Comparison of ENCODE assay signal across 1 cellular context in the genomic region with DNA sequence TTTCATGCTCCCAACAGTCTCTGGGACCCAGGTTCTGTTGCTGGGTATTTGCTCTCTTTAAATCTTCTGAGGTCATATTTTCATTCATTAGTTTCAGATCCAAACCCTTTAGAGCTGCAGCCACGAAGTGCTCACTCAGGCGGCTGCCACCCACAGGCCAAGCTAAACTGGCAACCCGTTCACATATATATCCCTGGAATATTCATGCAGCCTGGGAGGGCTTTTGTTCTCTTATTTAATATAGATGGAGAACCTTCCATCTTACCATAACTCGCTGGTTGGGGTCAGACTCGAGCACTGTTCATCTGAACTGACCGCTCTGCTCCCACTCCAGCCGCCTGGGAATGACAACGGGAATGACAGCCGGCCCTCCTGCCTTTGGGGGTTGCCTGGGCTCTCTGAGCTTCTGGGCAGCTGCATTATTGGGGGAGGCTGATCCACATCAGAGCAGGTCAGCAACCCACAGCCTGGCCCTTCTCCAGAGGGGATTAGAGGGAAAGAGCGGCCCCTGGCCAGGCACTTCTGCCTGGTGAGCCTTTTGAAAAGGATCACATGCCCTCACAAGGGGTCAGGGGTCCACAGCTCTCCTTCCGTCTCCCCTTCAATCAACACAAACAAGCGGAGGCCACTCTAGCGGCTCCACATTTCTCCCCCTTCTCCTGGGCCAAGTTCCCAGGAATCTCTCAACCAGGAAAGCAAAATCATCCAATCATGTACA.
A peak's percentile ranks its signal among the peaks of the same experiment; 100 is the strongest.
TF ChIP-seq lines count a peak whose summit lies in the region.

No MANE protein-coding gene starts in this region.

TF ChIP-seq in HepG2, 621 proteins besides CTCF, POLR2A, EP300 and RAD21 (continues in another document):
- TF ChIP-seq ZNF253 (CRISPR knock-in tag; IDR thresholded peaks at IDR 0.05; ENCODE audit: borderline replicate concordance) (no peak), SAP130 (CRISPR knock-in tag; IDR thresholded peaks at IDR 0.05; ENCODE audit: low read depth) (peak; percentile 44), LCORL (IDR thresholded peaks at IDR 0.05) (no peak), LCORL (CRISPR knock-in tag; IDR thresholded peaks at IDR 0.05) (no peak; the same call in 1 of the 2 replicates), ZNF251 (CRISPR knock-in tag; IDR thresholded peaks at IDR 0.05) (no peak), PHF20 (CRISPR knock-in tag; IDR thresholded peaks at IDR 0.05) (no peak), FOXP1 (IDR thresholded peaks at IDR 0.05) (no peak), FOXP1 (CRISPR knock-in tag; IDR thresholded peaks at IDR 0.05) (peak; percentile 17; the same call in 1 of the 2 replicates), ZNF674 (CRISPR knock-in tag; IDR thresholded peaks at IDR 0.05; ENCODE audit: low read depth) (no peak), HDAC1 (CRISPR knock-in tag; IDR thresholded peaks at IDR 0.05) (peak; percentile 64), ZBTB7B (CRISPR knock-in tag; IDR thresholded peaks at IDR 0.05) (peak; percentile 58; the same call in 1 of the 2 replicates), BRCA1 (CRISPR knock-in tag; IDR thresholded peaks at IDR 0.05) (no peak), NBN (conservative IDR thresholded peaks at IDR 0.05) (no peak), ZNF207 (IDR thresholded peaks at IDR 0.05; ENCODE audit: borderline replicate concordance) (no peak), MTF2 (CRISPR knock-in tag; IDR thresholded peaks at IDR 0.05; ENCODE audit: borderline replicate concordance) (no peak), ZNF343 (CRISPR knock-in tag; IDR thresholded peaks at IDR 0.05) (no peak), PITX1 (CRISPR knock-in tag; IDR thresholded peaks at IDR 0.05) (peak; percentile 95), KLF15 (CRISPR knock-in tag; IDR thresholded peaks at IDR 0.05; ENCODE audit: borderline replicate concordance) (no peak), HHEX (CRISPR knock-in tag; IDR thresholded peaks at IDR 0.05) (no peak), ZNF570 (CRISPR knock-in tag; IDR thresholded peaks at IDR 0.05; ENCODE audit: borderline replicate concordance) (no peak), ZNF644 (CRISPR knock-in tag; IDR thresholded peaks at IDR 0.05; ENCODE audit: low read depth) (no peak), RFXANK (CRISPR knock-in tag; IDR thresholded peaks at IDR 0.05) (no peak), KDM6A (CRISPR knock-in tag; IDR thresholded peaks at IDR 0.05; ENCODE audit: low read depth) (no peak)
- TF ChIP-seq, protein P1, sequence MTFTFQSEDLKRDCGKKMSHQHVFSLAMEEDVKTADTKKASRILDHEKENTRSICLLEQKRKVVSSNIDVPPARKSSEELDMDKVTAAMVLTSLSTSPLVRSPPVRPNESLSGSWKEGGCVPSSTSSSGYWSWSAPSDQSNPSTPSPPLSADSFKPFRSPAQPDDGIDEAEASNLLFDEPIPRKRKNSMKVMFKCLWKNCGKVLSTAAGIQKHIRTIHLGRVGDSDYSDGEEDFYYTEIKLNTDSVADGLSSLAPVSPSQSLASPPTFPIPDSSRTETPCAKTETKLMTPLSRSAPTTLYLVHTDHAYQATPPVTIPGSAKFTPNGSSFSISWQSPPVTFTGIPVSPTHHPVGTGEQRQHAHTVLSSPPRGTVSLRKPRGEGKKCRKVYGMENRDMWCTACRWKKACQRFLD (CRISPR knock-in tag; IDR thresholded peaks at IDR 0.05; ENCODE audit: borderline replicate concordance): no peak
- TF ChIP-seq, protein P2, sequence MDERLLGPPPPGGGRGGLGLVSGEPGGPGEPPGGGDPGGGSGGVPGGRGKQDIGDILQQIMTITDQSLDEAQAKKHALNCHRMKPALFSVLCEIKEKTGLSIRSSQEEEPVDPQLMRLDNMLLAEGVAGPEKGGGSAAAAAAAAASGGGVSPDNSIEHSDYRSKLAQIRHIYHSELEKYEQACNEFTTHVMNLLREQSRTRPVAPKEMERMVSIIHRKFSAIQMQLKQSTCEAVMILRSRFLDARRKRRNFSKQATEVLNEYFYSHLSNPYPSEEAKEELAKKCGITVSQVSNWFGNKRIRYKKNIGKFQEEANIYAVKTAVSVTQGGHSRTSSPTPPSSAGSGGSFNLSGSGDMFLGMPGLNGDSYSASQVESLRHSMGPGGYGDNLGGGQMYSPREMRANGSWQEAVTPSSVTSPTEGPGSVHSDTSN (CRISPR knock-in tag; IDR thresholded peaks at IDR 0.05): no peak
- TF ChIP-seq, protein P3, sequence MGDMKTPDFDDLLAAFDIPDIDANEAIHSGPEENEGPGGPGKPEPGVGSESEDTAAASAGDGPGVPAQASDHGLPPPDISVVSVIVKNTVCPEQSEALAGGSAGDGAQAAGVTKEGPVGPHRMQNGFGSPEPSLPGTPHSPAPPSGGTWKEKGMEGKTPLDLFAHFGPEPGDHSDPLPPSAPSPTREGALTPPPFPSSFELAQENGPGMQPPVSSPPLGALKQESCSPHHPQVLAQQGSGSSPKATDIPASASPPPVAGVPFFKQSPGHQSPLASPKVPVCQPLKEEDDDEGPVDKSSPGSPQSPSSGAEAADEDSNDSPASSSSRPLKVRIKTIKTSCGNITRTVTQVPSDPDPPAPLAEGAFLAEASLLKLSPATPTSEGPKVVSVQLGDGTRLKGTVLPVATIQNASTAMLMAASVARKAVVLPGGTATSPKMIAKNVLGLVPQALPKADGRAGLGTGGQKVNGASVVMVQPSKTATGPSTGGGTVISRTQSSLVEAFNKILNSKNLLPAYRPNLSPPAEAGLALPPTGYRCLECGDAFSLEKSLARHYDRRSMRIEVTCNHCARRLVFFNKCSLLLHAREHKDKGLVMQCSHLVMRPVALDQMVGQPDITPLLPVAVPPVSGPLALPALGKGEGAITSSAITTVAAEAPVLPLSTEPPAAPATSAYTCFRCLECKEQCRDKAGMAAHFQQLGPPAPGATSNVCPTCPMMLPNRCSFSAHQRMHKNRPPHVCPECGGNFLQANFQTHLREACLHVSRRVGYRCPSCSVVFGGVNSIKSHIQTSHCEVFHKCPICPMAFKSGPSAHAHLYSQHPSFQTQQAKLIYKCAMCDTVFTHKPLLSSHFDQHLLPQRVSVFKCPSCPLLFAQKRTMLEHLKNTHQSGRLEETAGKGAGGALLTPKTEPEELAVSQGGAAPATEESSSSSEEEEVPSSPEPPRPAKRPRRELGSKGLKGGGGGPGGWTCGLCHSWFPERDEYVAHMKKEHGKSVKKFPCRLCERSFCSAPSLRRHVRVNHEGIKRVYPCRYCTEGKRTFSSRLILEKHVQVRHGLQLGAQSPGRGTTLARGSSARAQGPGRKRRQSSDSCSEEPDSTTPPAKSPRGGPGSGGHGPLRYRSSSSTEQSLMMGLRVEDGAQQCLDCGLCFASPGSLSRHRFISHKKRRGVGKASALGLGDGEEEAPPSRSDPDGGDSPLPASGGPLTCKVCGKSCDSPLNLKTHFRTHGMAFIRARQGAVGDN (CRISPR knock-in tag; IDR thresholded peaks at IDR 0.05): peak; percentile 52
- TF ChIP-seq, protein P4, sequence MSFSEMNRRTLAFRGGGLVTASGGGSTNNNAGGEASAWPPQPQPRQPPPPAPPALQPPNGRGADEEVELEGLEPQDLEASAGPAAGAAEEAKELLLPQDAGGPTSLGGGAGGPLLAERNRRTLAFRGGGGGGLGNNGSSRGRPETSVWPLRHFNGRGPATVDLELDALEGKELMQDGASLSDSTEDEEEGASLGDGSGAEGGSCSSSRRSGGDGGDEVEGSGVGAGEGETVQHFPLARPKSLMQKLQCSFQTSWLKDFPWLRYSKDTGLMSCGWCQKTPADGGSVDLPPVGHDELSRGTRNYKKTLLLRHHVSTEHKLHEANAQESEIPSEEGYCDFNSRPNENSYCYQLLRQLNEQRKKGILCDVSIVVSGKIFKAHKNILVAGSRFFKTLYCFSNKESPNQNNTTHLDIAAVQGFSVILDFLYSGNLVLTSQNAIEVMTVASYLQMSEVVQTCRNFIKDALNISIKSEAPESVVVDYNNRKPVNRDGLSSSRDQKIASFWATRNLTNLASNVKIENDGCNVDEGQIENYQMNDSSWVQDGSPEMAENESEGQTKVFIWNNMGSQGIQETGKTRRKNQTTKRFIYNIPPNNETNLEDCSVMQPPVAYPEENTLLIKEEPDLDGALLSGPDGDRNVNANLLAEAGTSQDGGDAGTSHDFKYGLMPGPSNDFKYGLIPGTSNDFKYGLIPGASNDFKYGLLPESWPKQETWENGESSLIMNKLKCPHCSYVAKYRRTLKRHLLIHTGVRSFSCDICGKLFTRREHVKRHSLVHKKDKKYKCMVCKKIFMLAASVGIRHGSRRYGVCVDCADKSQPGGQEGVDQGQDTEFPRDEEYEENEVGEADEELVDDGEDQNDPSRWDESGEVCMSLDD (CRISPR knock-in tag; IDR thresholded peaks at IDR 0.05; ENCODE audit: borderline replicate concordance): peak; percentile 69; the same call in 1 of the 2 replicates
- TF ChIP-seq, protein P5, sequence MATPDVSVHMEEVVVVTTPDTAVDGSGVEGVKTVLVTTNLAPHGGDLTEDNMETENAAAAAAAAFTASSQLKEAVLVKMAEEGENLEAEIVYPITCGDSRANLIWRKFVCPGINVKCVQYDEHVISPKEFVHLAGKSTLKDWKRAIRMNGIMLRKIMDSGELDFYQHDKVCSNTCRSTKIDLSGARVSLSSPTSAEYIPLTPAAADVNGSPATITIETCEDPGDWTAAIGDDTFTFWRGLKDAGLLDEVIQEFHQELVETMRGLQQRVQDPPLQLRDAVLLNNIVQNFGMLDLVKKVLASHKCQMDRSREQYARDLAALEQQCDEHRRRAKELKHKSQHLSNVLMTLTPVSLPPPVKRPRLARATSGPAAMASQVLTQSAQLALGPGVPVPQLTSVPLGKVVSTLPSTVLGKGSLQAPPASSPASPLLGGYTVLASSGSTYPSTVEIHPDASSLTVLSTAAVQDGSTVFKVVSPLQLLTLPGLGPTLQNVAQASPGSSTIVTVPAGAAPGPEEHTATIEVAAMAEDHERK (CRISPR knock-in tag; IDR thresholded peaks at IDR 0.05; ENCODE audit: low read depth): no peak
- TF ChIP-seq, protein P6, sequence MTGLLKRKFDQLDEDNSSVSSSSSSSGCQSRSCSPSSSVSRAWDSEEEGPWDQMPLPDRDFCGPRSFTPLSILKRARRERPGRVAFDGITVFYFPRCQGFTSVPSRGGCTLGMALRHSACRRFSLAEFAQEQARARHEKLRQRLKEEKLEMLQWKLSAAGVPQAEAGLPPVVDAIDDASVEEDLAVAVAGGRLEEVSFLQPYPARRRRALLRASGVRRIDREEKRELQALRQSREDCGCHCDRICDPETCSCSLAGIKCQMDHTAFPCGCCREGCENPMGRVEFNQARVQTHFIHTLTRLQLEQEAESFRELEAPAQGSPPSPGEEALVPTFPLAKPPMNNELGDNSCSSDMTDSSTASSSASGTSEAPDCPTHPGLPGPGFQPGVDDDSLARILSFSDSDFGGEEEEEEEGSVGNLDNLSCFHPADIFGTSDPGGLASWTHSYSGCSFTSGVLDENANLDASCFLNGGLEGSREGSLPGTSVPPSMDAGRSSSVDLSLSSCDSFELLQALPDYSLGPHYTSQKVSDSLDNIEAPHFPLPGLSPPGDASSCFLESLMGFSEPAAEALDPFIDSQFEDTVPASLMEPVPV (CRISPR knock-in tag; IDR thresholded peaks at IDR 0.05): no peak
- TF ChIP-seq, protein P7, sequence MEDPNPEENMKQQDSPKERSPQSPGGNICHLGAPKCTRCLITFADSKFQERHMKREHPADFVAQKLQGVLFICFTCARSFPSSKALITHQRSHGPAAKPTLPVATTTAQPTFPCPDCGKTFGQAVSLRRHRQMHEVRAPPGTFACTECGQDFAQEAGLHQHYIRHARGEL (CRISPR knock-in tag; IDR thresholded peaks at IDR 0.05): no peak
- TF ChIP-seq, protein P8, sequence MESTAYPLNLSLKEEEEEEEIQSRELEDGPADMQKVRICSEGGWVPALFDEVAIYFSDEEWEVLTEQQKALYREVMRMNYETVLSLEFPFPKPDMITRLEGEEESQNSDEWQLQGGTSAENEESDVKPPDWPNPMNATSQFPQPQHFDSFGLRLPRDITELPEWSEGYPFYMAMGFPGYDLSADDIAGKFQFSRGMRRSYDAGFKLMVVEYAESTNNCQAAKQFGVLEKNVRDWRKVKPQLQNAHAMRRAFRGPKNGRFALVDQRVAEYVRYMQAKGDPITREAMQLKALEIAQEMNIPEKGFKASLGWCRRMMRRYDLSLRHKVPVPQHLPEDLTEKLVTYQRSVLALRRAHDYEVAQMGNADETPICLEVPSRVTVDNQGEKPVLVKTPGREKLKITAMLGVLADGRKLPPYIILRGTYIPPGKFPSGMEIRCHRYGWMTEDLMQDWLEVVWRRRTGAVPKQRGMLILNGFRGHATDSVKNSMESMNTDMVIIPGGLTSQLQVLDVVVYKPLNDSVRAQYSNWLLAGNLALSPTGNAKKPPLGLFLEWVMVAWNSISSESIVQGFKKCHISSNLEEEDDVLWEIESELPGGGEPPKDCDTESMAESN (CRISPR knock-in tag; conservative IDR thresholded peaks at IDR 0.05): no peak
- TF ChIP-seq, protein P9, sequence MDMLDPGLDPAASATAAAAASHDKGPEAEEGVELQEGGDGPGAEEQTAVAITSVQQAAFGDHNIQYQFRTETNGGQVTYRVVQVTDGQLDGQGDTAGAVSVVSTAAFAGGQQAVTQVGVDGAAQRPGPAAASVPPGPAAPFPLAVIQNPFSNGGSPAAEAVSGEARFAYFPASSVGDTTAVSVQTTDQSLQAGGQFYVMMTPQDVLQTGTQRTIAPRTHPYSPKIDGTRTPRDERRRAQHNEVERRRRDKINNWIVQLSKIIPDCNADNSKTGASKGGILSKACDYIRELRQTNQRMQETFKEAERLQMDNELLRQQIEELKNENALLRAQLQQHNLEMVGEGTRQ (IDR thresholded peaks at IDR 0.05; ENCODE audit: low read depth, low read length): no peak
- TF ChIP-seq, protein P9 (CRISPR knock-in tag; IDR thresholded peaks at IDR 0.05; ENCODE audit: borderline replicate concordance): peak; percentile 34; the same call in 1 of the 2 replicates
- TF ChIP-seq, protein P10, sequence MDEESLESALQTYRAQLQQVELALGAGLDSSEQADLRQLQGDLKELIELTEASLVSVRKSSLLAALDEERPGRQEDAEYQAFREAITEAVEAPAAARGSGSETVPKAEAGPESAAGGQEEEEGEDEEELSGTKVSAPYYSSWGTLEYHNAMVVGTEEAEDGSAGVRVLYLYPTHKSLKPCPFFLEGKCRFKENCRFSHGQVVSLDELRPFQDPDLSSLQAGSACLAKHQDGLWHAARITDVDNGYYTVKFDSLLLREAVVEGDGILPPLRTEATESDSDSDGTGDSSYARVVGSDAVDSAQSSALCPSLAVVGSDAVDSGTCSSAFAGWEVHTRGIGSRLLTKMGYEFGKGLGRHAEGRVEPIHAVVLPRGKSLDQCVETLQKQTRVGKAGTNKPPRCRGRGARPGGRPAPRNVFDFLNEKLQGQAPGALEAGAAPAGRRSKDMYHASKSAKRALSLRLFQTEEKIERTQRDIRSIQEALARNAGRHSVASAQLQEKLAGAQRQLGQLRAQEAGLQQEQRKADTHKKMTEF (CRISPR knock-in tag; IDR thresholded peaks at IDR 0.05): no peak
- TF ChIP-seq, protein P11, sequence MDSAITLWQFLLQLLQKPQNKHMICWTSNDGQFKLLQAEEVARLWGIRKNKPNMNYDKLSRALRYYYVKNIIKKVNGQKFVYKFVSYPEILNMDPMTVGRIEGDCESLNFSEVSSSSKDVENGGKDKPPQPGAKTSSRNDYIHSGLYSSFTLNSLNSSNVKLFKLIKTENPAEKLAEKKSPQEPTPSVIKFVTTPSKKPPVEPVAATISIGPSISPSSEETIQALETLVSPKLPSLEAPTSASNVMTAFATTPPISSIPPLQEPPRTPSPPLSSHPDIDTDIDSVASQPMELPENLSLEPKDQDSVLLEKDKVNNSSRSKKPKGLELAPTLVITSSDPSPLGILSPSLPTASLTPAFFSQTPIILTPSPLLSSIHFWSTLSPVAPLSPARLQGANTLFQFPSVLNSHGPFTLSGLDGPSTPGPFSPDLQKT (CRISPR knock-in tag; IDR thresholded peaks at IDR 0.05; ENCODE audit: borderline replicate concordance): no peak
